14 cellular contexts compared by ENCODE assay signal in the genomic region with DNA sequence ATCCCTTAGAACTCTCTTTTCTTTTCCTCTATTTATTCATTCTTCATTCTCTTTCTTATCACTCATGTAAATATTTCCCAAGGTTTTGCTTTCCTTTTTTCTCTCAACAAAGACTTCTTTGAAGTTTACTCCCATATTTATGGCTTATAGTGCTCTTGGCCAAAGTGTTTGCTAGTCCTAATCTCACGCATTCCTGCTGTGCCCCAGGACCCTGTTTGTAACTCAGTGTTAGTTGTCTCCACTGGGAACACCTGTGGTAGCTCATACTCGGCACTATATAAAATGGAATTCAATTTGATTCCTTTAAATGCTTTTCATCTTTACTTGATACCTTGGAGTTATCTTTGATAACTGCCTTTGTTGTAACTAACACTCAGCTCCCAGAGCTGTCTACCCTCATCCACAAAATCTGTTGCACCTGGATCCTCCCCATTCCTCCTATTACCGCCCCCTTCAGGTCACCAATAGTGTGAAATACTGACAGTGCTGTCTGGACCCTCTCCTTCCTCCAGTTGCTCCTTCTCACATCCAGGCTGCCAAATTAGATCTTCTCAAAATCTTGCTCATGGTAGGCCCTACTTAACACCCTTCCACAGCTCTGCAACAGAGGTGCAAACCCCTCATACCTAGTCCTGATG.
DNase-seq lines count a peak whose midpoint lies in the region; ATAC-seq, FAIRE-seq and TF ChIP-seq lines count a peak whose summit lies in the region.
"Had no signal": no experiment of that assay in that cellular context is flagged by ENCODE, and none has a peak within 500 bp of the region (broad histone marks: within the 10 kb centered on the region; RNA-seq: fewer than 3 reads in every experiment).

No MANE protein-coding gene starts in this region.

- H3K4me3 ChIP-seq in DOHH2 (ENCODE audit: low read length): no peak overlapping the region
- no peak overlapping the region for H3K4me3 ChIP-seq in astrocyte (ENCODE audit: insufficient read depth, low read depth, low read length)
- H3K4me3 ChIP-seq in Peyer's patch: no peak overlapping the region
- no peak overlapping the region for H3K4me3 ChIP-seq in heart left ventricle
- H3K4me3 ChIP-seq: testis had no signal

- POLR2A ChIA-PET in HEK293T (lab: Yijun Ruan, JAX): no interaction called here

- no peaks in the 10 kb centered on the region for H3K27me3 Mint-ChIP-seq in astrocyte (ENCODE audit: low read depth, unreplicated experiment)
- H3K27me3 Mint-ChIP-seq: activated T-cell treated with anti-CD3 and anti-CD28 coated beads, Interleukin-2, amount 50 U/mL, for 24 hours had no signal

- H3K4me3 Mint-ChIP-seq in astrocyte (ENCODE audit: unreplicated experiment): no peak overlapping the region
- H3K4me3 Mint-ChIP-seq: activated T-cell treated with anti-CD3 and anti-CD28 coated beads, Interleukin-2, amount 50 U/mL, for 24 hours had no signal

- whole genome bisulfite sequencing in heart left ventricle, 4 donors: 33 to 92% (median 67%) methylated on average over 3 of the region's 3 CpGs

- H4K20me1 ChIP-seq in DOHH2 (ENCODE audit: control insufficient read depth, insufficient read depth, low read depth, low read length) (no peaks in the 10 kb centered on the region), astrocyte (ENCODE audit: insufficient read depth, low read length) (no peaks in the 10 kb centered on the region)

- CTCF ChIA-PET in HEK293T (lab: Yijun Ruan, JAX): no interaction called here

- H3K9me2 ChIP-seq in DOHH2 (replicated peaks; ENCODE audit: control insufficient read depth, low read length): no peaks in the 10 kb centered on the region

- DNase-seq in HEK293T (ENCODE audit: extremely low spot score): peak; percentile 14
- no peak for DNase-seq in astrocyte (ENCODE audit: low read depth)
- peak; percentile 64 for DNase-seq in iPS-NIHi7 (ENCODE audit: extremely low spot score)
- no peak for DNase-seq in Peyer's patch
- DNase-seq in heart left ventricle: no peak
- DNase-seq in EL: no peak
- DNase-seq: activated T-cell treated with anti-CD3 and anti-CD28 coated beads, Interleukin-2, amount 50 U/mL, for 24 hours; NCI-H2107; SW 1271; testis had no signal

- H3K79me2 ChIP-seq in DOHH2 (ENCODE audit: control insufficient read depth, low read length) (no peaks in the 10 kb centered on the region), astrocyte (ENCODE audit: insufficient read depth, low read length) (no peaks in the 10 kb centered on the region)

- H3K4me2 ChIP-seq in DOHH2 (ENCODE audit: low read length): no peak overlapping the region
- H3K4me2 ChIP-seq in astrocyte (ENCODE audit: low read length): no peak overlapping the region

- H3K4me1 Mint-ChIP-seq in astrocyte (ENCODE audit: low read depth, unreplicated experiment): peaks cover 4% of the 10 kb centered on the region

- no peak for ATAC-seq in GM18505 (IDR thresholded peaks at IDR 0.05; ENCODE audit: unreplicated experiment)
- ATAC-seq in heart left ventricle: no peak
- ATAC-seq: activated CD4-positive, CD25-positive, alpha-beta regulatory T cell treated with anti-CD3 and anti-CD28 coated beads, Interleukin-2, amount 50 U/mL, for 24 hours had no signal

- TF ChIP-seq CTCF in DOHH2 (IDR thresholded peaks at IDR 0.05; ENCODE audit: low read depth, low read length, poor library complexity, severe bottlenecking) (peak; percentile 32), astrocyte (IDR thresholded peaks at IDR 0.05; ENCODE audit: insufficient read depth, low read depth, low read length) (peak; percentile 5), Peyer's patch (IDR thresholded peaks at IDR 0.05) (no peak), heart left ventricle (IDR thresholded peaks at IDR 0.05) (peak in 2 of 12 donors; percentile 3 to 10)

- H3K4me1 ChIP-seq in DOHH2 (ENCODE audit: control insufficient read depth, low read length): no peaks in the 10 kb centered on the region
- H3K4me1 ChIP-seq in astrocyte (ENCODE audit: insufficient read depth, low read length): no peaks in the 10 kb centered on the region
- H3K4me1 ChIP-seq in Peyer's patch: no peaks in the 10 kb centered on the region
- peaks cover 0 to 37% (median 19%) of the 10 kb centered on the region in 12 donors for H3K4me1 ChIP-seq in heart left ventricle

- H3K9ac ChIP-seq in astrocyte (ENCODE audit: low read length): no peak overlapping the region

- no peaks in the 10 kb centered on the region for H3K9me3 Mint-ChIP-seq in astrocyte (ENCODE audit: unreplicated experiment)
- H3K9me3 Mint-ChIP-seq: activated T-cell treated with anti-CD3 and anti-CD28 coated beads, Interleukin-2, amount 50 U/mL, for 24 hours had no signal

- no peak overlapping the region for H3K27ac ChIP-seq in DOHH2 (ENCODE audit: low read depth, low read length)
- H3K27ac ChIP-seq in astrocyte (ENCODE audit: low read depth, low read length): no peak overlapping the region
- H3K27ac ChIP-seq in Peyer's patch: no peak overlapping the region
- no peak overlapping the region for H3K27ac ChIP-seq in heart left ventricle
- H3K27ac ChIP-seq: neutrophil had no signal

- H3K36me3 ChIP-seq in DOHH2 (ENCODE audit: control insufficient read depth, low read length) (peaks cover 2% of the 10 kb centered on the region; the same call in 1 of the 2 replicates), astrocyte (ENCODE audit: insufficient read depth, low read length) (no peaks in the 10 kb centered on the region), Peyer's patch (no peaks in the 10 kb centered on the region), heart left ventricle (peaks cover 0 to 11% (median 0%) of the 10 kb centered on the region in 9 donors)
- H3K36me3 ChIP-seq: neutrophil had no signal

- FAIRE-seq in astrocyte (lab: Jason Lieb, UNC): no peak

- no peaks in the 10 kb centered on the region for H3K36me3 Mint-ChIP-seq in astrocyte (ENCODE audit: low read depth, unreplicated experiment)

- no peak overlapping the region for H3K27ac Mint-ChIP-seq in astrocyte (ENCODE audit: unreplicated experiment)
- H3K27ac Mint-ChIP-seq: activated T-cell treated with anti-CD3 and anti-CD28 coated beads, Interleukin-2, amount 50 U/mL, for 24 hours had no signal

- H2AFZ ChIP-seq in astrocyte (ENCODE audit: low read depth, low read length): no peak overlapping the region

- no peak for TF ChIP-seq POLR2A in GM18505 (IDR thresholded peaks at IDR 0.05; ENCODE audit: borderline replicate concordance, extremely low read depth, insufficient read depth, insufficient read length)
- TF ChIP-seq POLR2A in Peyer's patch (IDR thresholded peaks at IDR 0.05): no peak
- no peak for TF ChIP-seq POLR2A in heart left ventricle (IDR thresholded peaks at IDR 0.05)

- intact Hi-C loops in heart left ventricle (cut with DNase I): loop anchor here in 2 of 10 donors (10.0 kb wide), 2 partner anchors 724 to 804 kb away; no protein-coding TSS in a partner anchor

- no peaks in the 10 kb centered on the region for H3F3A ChIP-seq in DOHH2 (ENCODE audit: control insufficient read depth, insufficient read depth)

- no peaks in the 10 kb centered on the region for H3K27me3 ChIP-seq in DOHH2 (ENCODE audit: control insufficient read depth, low read length)
- H3K27me3 ChIP-seq in astrocyte (ENCODE audit: insufficient read depth, low read length): no peaks in the 10 kb centered on the region
- H3K27me3 ChIP-seq in Peyer's patch: no peaks in the 10 kb centered on the region
- H3K27me3 ChIP-seq in heart left ventricle: no peaks in the 10 kb centered on the region
- H3K27me3 ChIP-seq: neutrophil, testis had no signal

- H3K9me3 ChIP-seq in DOHH2 (ENCODE audit: control insufficient read depth, insufficient read depth, low read length) (no peaks in the 10 kb centered on the region), astrocyte (ENCODE audit: insufficient read depth, low read depth, low read length) (no peaks in the 10 kb centered on the region), Peyer's patch (no peaks in the 10 kb centered on the region), heart left ventricle (no peaks in the 10 kb centered on the region)
- H3K9me3 ChIP-seq: neutrophil, testis had no signal

TF ChIP-seq in HEK293T, 16 proteins besides CTCF, POLR2A, EP300 and RAD21:
- TF ChIP-seq ZNF384 (IDR thresholded peaks at IDR 0.05) (no peak), FOXK2 (IDR thresholded peaks at IDR 0.05) (no peak), FOXA1 (IDR thresholded peaks at IDR 0.05) (no peak), FOXM1 (IDR thresholded peaks at IDR 0.05; ENCODE audit: borderline replicate concordance) (no peak), SP1 (IDR thresholded peaks at IDR 0.05) (no peak), ELF4 (IDR thresholded peaks at IDR 0.05) (no peak), TARDBP (IDR thresholded peaks at IDR 0.05) (no peak), HDGF (IDR thresholded peaks at IDR 0.05; ENCODE audit: borderline replicate concordance) (no peak), L3MBTL2 (conservative IDR thresholded peaks at IDR 0.05) (no peak), NFRKB (IDR thresholded peaks at IDR 0.05) (no peak), CTBP1 (IDR thresholded peaks at IDR 0.05; ENCODE audit: borderline replicate concordance) (no peak), ARNT (IDR thresholded peaks at IDR 0.05) (no peak), BHLHE40 (IDR thresholded peaks at IDR 0.05; ENCODE audit: borderline replicate concordance) (no peak), LEF1 (IDR thresholded peaks at IDR 0.05; ENCODE audit: borderline replicate concordance) (no peak), SUZ12 (IDR thresholded peaks at IDR 0.05) (no peak)
- TF ChIP-seq, protein P1, sequence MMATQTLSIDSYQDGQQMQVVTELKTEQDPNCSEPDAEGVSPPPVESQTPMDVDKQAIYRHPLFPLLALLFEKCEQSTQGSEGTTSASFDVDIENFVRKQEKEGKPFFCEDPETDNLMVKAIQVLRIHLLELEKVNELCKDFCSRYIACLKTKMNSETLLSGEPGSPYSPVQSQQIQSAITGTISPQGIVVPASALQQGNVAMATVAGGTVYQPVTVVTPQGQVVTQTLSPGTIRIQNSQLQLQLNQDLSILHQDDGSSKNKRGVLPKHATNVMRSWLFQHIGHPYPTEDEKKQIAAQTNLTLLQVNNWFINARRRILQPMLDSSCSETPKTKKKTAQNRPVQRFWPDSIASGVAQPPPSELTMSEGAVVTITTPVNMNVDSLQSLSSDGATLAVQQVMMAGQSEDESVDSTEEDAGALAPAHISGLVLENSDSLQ (IDR thresholded peaks at IDR 0.05): no peak

Comparison
In these comparisons a context has a peak if more than half of its experiments do, and no peak if none do; other contexts are left out.
1. CTCF ChIP-seq: peak in DOHH2 (single experiment) and astrocyte (single experiment); none in Peyer's patch (0 of 6).
2. DNase-seq: peak in HEK293T (single experiment) and iPS-NIHi7 (single experiment); none in astrocyte (single experiment), Peyer's patch (0 of 3), heart left ventricle (0 of 5) and EL (single experiment).